Comparison of ENCODE assay signal across 1 cellular context in genomic region chr1:18703041-18703621, GRCh38.
TF ChIP-seq lines count a peak whose summit lies in the region.

No MANE protein-coding gene starts in this region.

TF ChIP-seq in K562, 482 proteins besides CTCF, POLR2A, EP300 and RAD21 (continued from another document):
- peak; percentile 37 for TF ChIP-seq MGA (IDR thresholded peaks at IDR 0.05)
- TF ChIP-seq RBM25 (IDR thresholded peaks at IDR 0.05; ENCODE audit: low read depth, low read length, severe bottlenecking), result peak; percentile 11
- TF ChIP-seq HNRNPLL (IDR thresholded peaks at IDR 0.05; ENCODE audit: low read depth, low read length, poor library complexity, severe bottlenecking), result no peak
- peak in 1 of 2 experiments; percentile 38 for TF ChIP-seq E2F6 (IDR thresholded peaks at IDR 0.05; ENCODE audit: borderline replicate concordance in 1 of 2, extremely low read depth in 1 of 2, insufficient read depth in 1 of 2, insufficient read length in 1 of 2, low read depth in 1 of 2, low read length in 1 of 2, poor library complexity in 1 of 2, severe bottlenecking in 1 of 2)
